ENCODE assay signal across 16 cellular contexts in the genomic region with DNA sequence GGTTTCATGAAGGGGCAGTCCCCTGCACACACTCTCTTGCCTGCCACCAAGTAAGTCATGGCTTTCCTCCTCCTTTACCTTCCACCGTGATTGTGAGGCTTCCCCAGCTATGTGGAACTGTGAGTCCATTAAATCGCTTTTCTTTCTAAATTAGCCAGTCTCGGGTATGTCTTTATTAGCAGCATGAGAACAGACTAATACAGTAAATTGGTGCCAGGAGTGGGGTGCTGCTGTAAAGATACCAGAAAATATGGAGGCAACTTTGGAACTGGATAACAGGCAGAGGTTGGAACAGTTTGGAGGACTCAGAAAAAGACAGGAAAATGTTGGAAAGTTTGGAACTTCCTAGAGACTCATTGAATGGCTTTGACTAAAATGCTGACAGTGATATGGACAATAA. TPM values are rescaled to one million over a fixed set of nuclear protein-coding genes. Genes with fewer than 3 reads are reported as not detected.
"Had no signal": no experiment of that assay in that cellular context is flagged by ENCODE, and none has a peak within 500 bp of the region (broad histone marks: within the 10 kb centered on the region; RNA-seq: fewer than 3 reads in every experiment).

No MANE protein-coding gene starts in this region.

RNA-seq across cellular contexts. Expression of a gene that starts 26.1 kb away (rescaled TPM):
- total RNA-seq: activated naive CD4-positive, alpha-beta T cell treated with anti-CD3 and anti-CD28 coated beads for 36 hours; activated naive CD4-positive, alpha-beta T cell treated with anti-CD3 and anti-CD28 coated beads, Interleukin-2, amount 50 U/mL, for 72 hours; activated naive CD8-positive, alpha-beta T cell treated with anti-CD3 and anti-CD28 coated beads for 36 hours; activated naive CD8-positive, alpha-beta T cell treated with anti-CD3 and anti-CD28 coated beads, Interleukin-2, amount 10 ng/mL, durations not matched to agents 7 days and 5 days; activated T-cell treated with anti-CD3 and anti-CD28 coated beads, Interleukin-2, amount 50 U/mL, for 4 hours; activated T-cell treated with anti-CD3 and anti-CD28 coated beads, Interleukin-2, amount 50 U/mL, for 72 hours; activated T-helper 1 cell treated with anti-CD3 and anti-CD28 coated beads, Interleukin-12 subunit alpha, Interleukin-12 subunit beta, Interleukin-2, Interleukin-4 antibody, amounts not matched to agents 30 ng/mL and 10 ng/mL and 1 ng/mL, durations not matched to agents 14 hours and 24 hours and 36 hours; activated T-helper 17 cell treated with anti-CD3 and anti-CD28 coated beads, Interleukin-2, amount 50 U/mL, for 72 hours; activated T-helper 2 cell treated with anti-CD3 and anti-CD28 coated beads, Interferon-gamma antibody, Interleukin-2, Interleukin-4, amounts not matched to agents 10 μg/mL and 5 μg/mL and 100 μg/mL, durations not matched to agents 14 hours and 24 hours and 36 hours; aorta; ascending aorta; astrocyte; bronchial epithelial cell; cardiac muscle cell; cardiac septum; chondrocyte had no signal
- polyA plus RNA-seq: aorta, cardiac muscle cell had no signal
